Comparison of ENCODE assay signal across 13 cellular contexts in genomic region chr5:38404667-38405276, GRCh38.
DNase-seq lines count a peak whose midpoint lies in the region; ATAC-seq, FAIRE-seq and TF ChIP-seq lines count a peak whose summit lies in the region.
"Had no signal": no experiment of that assay in that cellular context is flagged by ENCODE, and none has a peak within 500 bp of the region (broad histone marks: within the 10 kb centered on the region; RNA-seq: fewer than 3 reads in every experiment).

No MANE protein-coding gene starts in this region.

- no peaks in the 10 kb centered on the region for H3F3A ChIP-seq in GM23338 (replicated peaks; ENCODE audit: low read depth)

- H3K4me3 ChIP-seq in GM23338 (no peak overlapping the region), keratinocyte (ENCODE audit: control insufficient read depth in 2 of 3, extremely low read depth in 1 of 3, insufficient read depth in 2 of 3, low read depth in 1 of 3, low read length in 3 of 3) (no peak overlapping the region)
- H3K4me3 ChIP-seq: SJCRH30 had no signal

- H3K9me3 ChIP-seq in keratinocyte (ENCODE audit: control insufficient read depth, low read depth, low read length): no peaks in the 10 kb centered on the region
- H3K9me3 ChIP-seq: SJCRH30 had no signal

- peak; percentile 98 for ATAC-seq in GM23338
- ATAC-seq in HG02642 (IDR thresholded peaks at IDR 0.05; ENCODE audit: poor library complexity, unreplicated experiment): no peak

- dilution Hi-C loops in keratinocyte (cut with MboI; ENCODE audit: extremely low pct_ligation_motif_present, low sequenced_read_pairs): no loop called here

- H3K27ac Mint-ChIP-seq in GM23338: no peak overlapping the region; the same call in 1 of the 2 replicates

- H3K9ac ChIP-seq in keratinocyte (ENCODE audit: control insufficient read depth, extremely low read depth, insufficient read depth, low read length): no peak overlapping the region

- no peak overlapping the region for H2AFZ ChIP-seq in GM23338
- H2AFZ ChIP-seq in keratinocyte (ENCODE audit: control insufficient read depth, low read length): no peak overlapping the region

- H3K9me1 ChIP-seq in keratinocyte (ENCODE audit: control insufficient read depth, extremely low read depth, insufficient read depth, low read length): no peaks in the 10 kb centered on the region

- H3K27me3 Mint-ChIP-seq in GM23338 (ENCODE audit: insufficient read depth, low read depth, poor library complexity): peaks cover 5% of the 10 kb centered on the region

- H3K4me1 Mint-ChIP-seq in GM23338: peaks cover 10% of the 10 kb centered on the region; the same call in 2 of the 3 replicates

- H3K4me1 ChIP-seq in GM23338 (ENCODE audit: insufficient read depth) (no peaks in the 10 kb centered on the region), keratinocyte (ENCODE audit: control insufficient read depth, extremely low read depth, insufficient read depth, low read length) (no peaks in the 10 kb centered on the region)
- H3K4me1 ChIP-seq: SJCRH30 had no signal

- DNase-seq in GM23338 (ENCODE audit: low spot score) (peak; percentile 80), SW480 (ENCODE audit: low spot score) (peak; percentile 50), keratinocyte (ENCODE audit: low read depth, low spot score) (no peak), GM10248 (ENCODE audit: extremely low spot score) (no peak), OCI-M1 (lab: John Stamatoyannopoulos, UW) (no peak), NCI-H1092 (lab: John Stamatoyannopoulos, UW) (no peak)
- DNase-seq: aorta, GF-D8, NCI-H1048, SJCRH30 had no signal

- H3K36me3 Mint-ChIP-seq in GM23338 (ENCODE audit: low read depth): no peaks in the 10 kb centered on the region

- no peak overlapping the region for H3K4me3 Mint-ChIP-seq in GM23338

- H3K79me2 ChIP-seq in GM23338 (replicated peaks; ENCODE audit: insufficient read depth) (no peaks in the 10 kb centered on the region), keratinocyte (ENCODE audit: control insufficient read depth, insufficient read depth, low read length) (no peaks in the 10 kb centered on the region)

- no peaks in the 10 kb centered on the region; the same call in 2 of the 3 replicates for H3K9me3 Mint-ChIP-seq in GM23338

- H4K20me1 ChIP-seq in GM23338 (replicated peaks; ENCODE audit: insufficient read depth) (no peaks in the 10 kb centered on the region), keratinocyte (ENCODE audit: control insufficient read depth, extremely low read depth, insufficient read depth, low read length) (no peaks in the 10 kb centered on the region)

- FAIRE-seq in keratinocyte (lab: Jason Lieb, UNC): peak; percentile 9
- FAIRE-seq: frontal cortex had no signal

- peak; percentile 80 for TF ChIP-seq CTCF in C4-2B (conservative IDR thresholded peaks at IDR 0.05)
- peak; percentile 71 to 86 for TF ChIP-seq CTCF in GM23338 (conservative IDR thresholded peaks at IDR 0.05; ENCODE audit: low read depth in 2 of 2)
- TF ChIP-seq CTCF in keratinocyte (optimal IDR thresholded peaks at IDR 0.05 in 1 of 3, IDR thresholded peaks at IDR 0.05 in 1 of 3, conservative IDR thresholded peaks at IDR 0.05 in 1 of 3; ENCODE audit: extremely low read depth in 1 of 3, insufficient read depth in 2 of 3, low read length in 3 of 3): peak; percentile 66 to 81 (median 78)
- TF ChIP-seq CTCF in GM10248 (IDR thresholded peaks at IDR 0.05; ENCODE audit: control extremely low read depth, extremely low read depth, low read depth, missing control alignments): no peak

- H3K27me3 ChIP-seq in GM23338 (ENCODE audit: insufficient read depth) (no peaks in the 10 kb centered on the region), keratinocyte (ENCODE audit: control insufficient read depth, extremely low read depth, insufficient read depth, low read length) (peaks cover 4% of the 10 kb centered on the region)

- H3K4me2 ChIP-seq in GM23338 (no peak overlapping the region), keratinocyte (ENCODE audit: control insufficient read depth, extremely low read depth, insufficient read depth, low read depth, low read length) (no peak overlapping the region)

- H3K27ac ChIP-seq in C4-2B: no peak overlapping the region
- H3K27ac ChIP-seq in GM23338 (ENCODE audit: low read depth): no peak overlapping the region
- H3K27ac ChIP-seq in keratinocyte (ENCODE audit: control insufficient read depth, insufficient read depth, low read length): no peak overlapping the region
- H3K27ac ChIP-seq: SJCRH30 had no signal

- CTCF ChIA-PET in GM10248 (lab: Yijun Ruan, JAX): interaction anchor here (1.2 kb wide), 1 partner anchor 22 kb away, joined by 3 read pairs; no protein-coding TSS in a partner anchor

- H3K36me3 ChIP-seq in GM23338 (ENCODE audit: insufficient read depth) (no peaks in the 10 kb centered on the region), keratinocyte (ENCODE audit: control insufficient read depth in 2 of 2, extremely low read depth in 1 of 2, insufficient read depth in 2 of 2, low read length in 2 of 2) (no peaks in the 10 kb centered on the region)
- H3K36me3 ChIP-seq: SJCRH30 had no signal

- POLR2A ChIA-PET in GM10248 (lab: Yijun Ruan, JAX): no interaction called here

- H3K9me2 ChIP-seq in GM23338 (ENCODE audit: insufficient read depth): no peaks in the 10 kb centered on the region

TF ChIP-seq in GM23338, 12 proteins besides CTCF, POLR2A, EP300 and RAD21:
- TF ChIP-seq REST (IDR thresholded peaks at IDR 0.05; ENCODE audit: unreplicated experiment) (no peak), EZH2phosphoT487 (IDR thresholded peaks at IDR 0.05; ENCODE audit: unreplicated experiment) (no peak), JUNB (IDR thresholded peaks at IDR 0.05; ENCODE audit: unreplicated experiment) (no peak), ETS1 (IDR thresholded peaks at IDR 0.05) (no peak), CREB1 (CRISPR knock-in tag; IDR thresholded peaks at IDR 0.05; ENCODE audit: low read depth) (no peak), POLR2AphosphoS5 (IDR thresholded peaks at IDR 0.05; ENCODE audit: low read depth) (no peak), ZNF331 (CRISPR knock-in tag; IDR thresholded peaks at IDR 0.05; ENCODE audit: low read depth) (no peak), NANOG (IDR thresholded peaks at IDR 0.05; ENCODE audit: borderline replicate concordance) (no peak), ZNF114 (CRISPR knock-in tag; IDR thresholded peaks at IDR 0.05) (no peak)
TF ChIP-seq in GM23338: peak in this region for 0.

Comparison
In these comparisons a context has a peak if more than half of its experiments do, and no peak if none do; other contexts are left out.
1. DNase-seq: peak in GM23338 (single experiment) and SW480 (single experiment); none in keratinocyte (single experiment), GM10248 (single experiment), OCI-M1 (single experiment) and NCI-H1092 (single experiment).